Comparison of ENCODE assay signal across 9 cellular contexts in the genomic region with DNA sequence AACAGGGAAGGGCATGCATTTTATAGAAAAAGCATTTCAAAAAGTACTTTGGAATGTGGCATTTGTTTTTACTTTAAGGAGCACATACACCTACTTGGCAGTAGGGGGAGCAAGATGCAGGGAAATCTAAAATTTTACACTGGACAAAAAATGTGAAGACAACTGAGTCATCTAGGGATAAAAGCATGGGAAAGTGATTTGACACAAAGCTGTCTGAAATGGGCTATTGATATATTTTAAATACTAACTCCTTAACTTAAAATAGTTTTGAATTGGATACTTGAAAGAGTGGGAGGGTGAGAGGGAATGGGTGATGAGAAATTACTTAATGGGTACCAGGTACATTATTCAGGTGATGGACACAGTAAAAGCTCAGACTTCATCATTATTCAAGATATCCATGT. TPM values are rescaled to one million over a fixed set of nuclear protein-coding genes. Genes with fewer than 3 reads are reported as not detected.
DNase-seq lines count a peak whose midpoint lies in the region; ATAC-seq and TF ChIP-seq lines count a peak whose summit lies in the region.
"Had no signal": no experiment of that assay in that cellular context is flagged by ENCODE, and none has a peak within 500 bp of the region (broad histone marks: within the 10 kb centered on the region; RNA-seq: fewer than 3 reads in every experiment).

No MANE protein-coding gene starts in this region.

- ATAC-seq in HG03342 (IDR thresholded peaks at IDR 0.05; ENCODE audit: unreplicated experiment) (no peak), HG03196 (IDR thresholded peaks at IDR 0.05; ENCODE audit: unreplicated experiment) (no peak)

- H3K27ac ChIP-seq in AG04450 (ENCODE audit: low read depth, low read length) = no peak overlapping the region
- no peak overlapping the region for H3K27ac ChIP-seq in spleen
- H3K27ac ChIP-seq: epithelial cell of prostate had no signal

- CTCF ChIA-PET in AG04450 (lab: Charles Lee) = interaction anchor here (0.6 to 8.4 kb wide), 25 partner anchors 10 to 1209 kb away, joined by 3 to 156 read pairs (median 3); no protein-coding TSS in a partner anchor

- no peaks in the 10 kb centered on the region for H3K4me1 ChIP-seq in spleen

- peak; percentile 11 for DNase-seq in AG04450 (ENCODE audit: low read depth, low spot score)
- DNase-seq in GM13976 (ENCODE audit: low spot score) = no peak
- DNase-seq in RPMI8226 = peak; percentile 19
- DNase-seq in fibroblast of peridontal ligament (ENCODE audit: extremely low read depth) = peak; percentile 70
- no peak for DNase-seq in spleen
- DNase-seq in HuH-7.5 (ENCODE audit: low spot score) = no peak

- H3K4me3 ChIP-seq in AG04450 (ENCODE audit: low read depth, low read length) (no peak overlapping the region), spleen (no peak overlapping the region)

- POLR2A ChIA-PET in AG04450 (lab: Yijun Ruan, JAX) = no interaction called here

- H3K27me3 ChIP-seq in AG04450 (ENCODE audit: control insufficient read depth, insufficient read depth, low read length) = no peaks in the 10 kb centered on the region
- H3K27me3 ChIP-seq in spleen (replicated peaks in 1 of 7) = peaks cover 0 to 17% (median 0%) of the 10 kb centered on the region in 7 donors

- in situ Hi-C loops in GM13976 (cut with MboI; ENCODE audit: low sequenced_read_pairs, unreplicated experiment) = loop anchor here (10.0 kb wide), 2 partner anchors 605 to 645 kb away; no protein-coding TSS in a partner anchor

- H3K36me3 ChIP-seq in spleen = no peaks in the 10 kb centered on the region

- TF ChIP-seq CTCF in AG04450 (IDR thresholded peaks at IDR 0.05; ENCODE audit: low read depth, low read length) (peak; percentile 84), GM13976 (IDR thresholded peaks at IDR 0.05; ENCODE audit: borderline replicate concordance, control extremely low read depth, extremely low read depth, insufficient read depth, missing control alignments) (peak; percentile 63), spleen (IDR thresholded peaks at IDR 0.05 in 8 of 11, conservative IDR thresholded peaks at IDR 0.05 in 3 of 11) (peak in 10 of 11 experiments; percentile 18 to 76 (median 60))

- no peak for TF ChIP-seq POLR2A in spleen (IDR thresholded peaks at IDR 0.05)

- intact Hi-C loops in spleen (cut with DNase I; ENCODE audit: low total_unique reads) = loop anchor here (5.0 kb wide), 1 partner anchor 603 kb away; no protein-coding TSS in a partner anchor

- H3K9me3 ChIP-seq in AG04450 (ENCODE audit: control insufficient read depth, insufficient read depth, low read length) = no peaks in the 10 kb centered on the region
- H3K9me3 ChIP-seq in spleen = no peaks in the 10 kb centered on the region

RNA-seq across cellular contexts. Expression of a gene that starts 15.8 kb away (rescaled TPM):
- polyA plus RNA-seq in AG04450 (2011; rRNA removed) = 1.6 and 1.7 TPM in 2 replicates
- 1.2 and 1.7 TPM in 2 replicates for polyA minus RNA-seq in AG04450 (2011; rRNA and poly(A)+ RNA removed)
- total RNA-seq in spleen = 1 to 10 TPM in 5 of 7 donors, under 1 TPM in 2; 0.59 to 2.5 (median 1.5) TPM
- polyA plus RNA-seq in spleen = under 1 TPM; 0.09 to 0.27 (median 0.19) TPM

Comparison
In these comparisons a context has a peak if more than half of its experiments do, and no peak if none do; other contexts are left out.
1. DNase-seq: peak in AG04450 (single experiment), RPMI8226 (single experiment) and fibroblast of peridontal ligament (single experiment); none in GM13976 (single experiment), spleen (single experiment) and HuH-7.5 (single experiment).
2. Peak in every context shown above with its lines, with median percentiles within 50 percentile points of each other: CTCF ChIP-seq.